ENCODE assay signal across 29 cellular contexts in genomic region chr1:95046359-95046758, GRCh38.
"Had no signal": no experiment of that assay in that cellular context is flagged by ENCODE, and none has a peak within 500 bp of the region (broad histone marks: within the 10 kb centered on the region; RNA-seq: fewer than 3 reads in every experiment).

No MANE protein-coding gene starts in this region.

- H2AFZ ChIP-seq: neural progenitor cell, parathyroid adenoma had no signal

- DNase-seq: natural killer cell; occipital lobe; ovary; posterior cingulate gyrus; psoas muscle; right cardiac atrium; spleen; stimulated activated CD4-positive, alpha-beta T cell treated with anti-CD3 and anti-CD28 coated beads, Interleukin-12 subunit alpha, Interleukin-12 subunit beta, amount 100 ng/mL, for 4 hours; stimulated activated CD4-positive, alpha-beta T cell treated with anti-CD3 and anti-CD28 coated beads, Interleukin-1b, Interleukin-23, amount 100 ng/mL, for 48 hours; stimulated activated CD4-positive, alpha-beta T cell treated with anti-CD3 and anti-CD28 coated beads, Interleukin-4, amount 100 ng/mL, for 1 hour; stimulated activated CD4-positive, alpha-beta T cell treated with anti-CD3 and anti-CD28 coated beads, Interleukin-4, amount 100 ng/mL, for 4 hours; stimulated activated CD8-positive, alpha-beta memory T cell treated with anti-CD3 and anti-CD28 coated beads, Interleukin-4, amount 100 ng/mL, for 48 hours; stimulated activated naive CD4-positive, alpha-beta T cell; stimulated activated naive CD8-positive, alpha-beta T cell treated with anti-CD3 and anti-CD28 coated beads, Interleukin-15, amount 100 ng/mL, for 72 hours; stimulated activated naive CD8-positive, alpha-beta T cell treated with anti-CD3 and anti-CD28 coated beads, Interleukin-15, Interleukin-2, amounts not matched to agents 100 U/mL and 50 U/mL, for 24 hours; substantia nigra; thyroid gland; trophoblast cell; upper lobe of left lung had no signal

- H3K4me1 ChIP-seq: parathyroid adenoma, psoas muscle had no signal

- H3K36me3 ChIP-seq: neural progenitor cell, ovary, spleen, thoracic aorta, thyroid gland, tibial nerve, upper lobe of left lung, vagina had no signal

- H3K4me3 ChIP-seq: neural progenitor cell, ovary, psoas muscle, skin epidermis, smooth muscle cell, spleen, thoracic aorta, thyroid gland, tibial nerve, upper lobe of left lung, vagina had no signal

- ATAC-seq: natural killer cell; psoas muscle; right cardiac atrium; sciatic nerve; stimulated activated memory B cell treated with anti-CD40 and anti-IgM and Interleukin-4, amounts not matched to agents 10 μg/mL and 1 μg/mL and 100 μg/mL, for 72 hours; stimulated activated naive CD8-positive, alpha-beta T cell treated with anti-CD3 and anti-CD28 coated beads, Interleukin-15, amount 100 ng/mL, for 72 hours; stimulated activated naive CD8-positive, alpha-beta T cell treated with anti-CD3 and anti-CD28 coated beads, Interleukin-15, Interleukin-2, amounts not matched to agents 100 U/mL and 50 U/mL, for 24 hours had no signal

- FAIRE-seq: urothelium cell line had no signal

- H3K9me3 ChIP-seq: ovary, psoas muscle, spleen, thoracic aorta, thyroid gland, tibial nerve, upper lobe of left lung, vagina had no signal

- H3K9ac ChIP-seq: neural progenitor cell, parathyroid adenoma had no signal

- H3K27me3 ChIP-seq: neural progenitor cell, ovary, spleen, thyroid gland, tibial nerve, upper lobe of left lung, vagina had no signal

- H3K79me2 ChIP-seq: parathyroid adenoma had no signal

- H3K4me2 ChIP-seq: neural progenitor cell, smooth muscle cell had no signal

- H3K27ac ChIP-seq: neural progenitor cell, ovary, parathyroid adenoma, psoas muscle, skin epidermis, spleen, thoracic aorta, thyroid gland, tibial nerve, upper lobe of left lung, vagina had no signal
